Comparison of ENCODE assay signal across 8 cellular contexts in genomic region chr18:35240664-35241522, GRCh38. TPM values are rescaled to one million over a fixed set of nuclear protein-coding genes. Genes with fewer than 3 reads are reported as not detected.
DNase-seq lines count a peak whose midpoint lies in the region; ATAC-seq and TF ChIP-seq lines count a peak whose summit lies in the region.

ZNF397 (plus strand) TSS chr18:35241034; CDS start chr18:35242471, 1,437 bp downstream.

- H3K4me1 Mint-ChIP-seq in T-helper 17 cell: peaks cover 11% of the 10 kb centered on the region

- peak in 1 of 4 experiments; percentile 35 for TF ChIP-seq CTCF in uterus (IDR thresholded peaks at IDR 0.05)

- H3K4me3 ChIP-seq in right cardiac atrium (ENCODE audit: low read length): peak within 1 kb of the TSS; percentile 87
- peak within 1 kb of the TSS; percentile 75 to 89 for H3K4me3 ChIP-seq in uterus

- peak within 1 kb of the TSS; percentile 94 for H3K27ac Mint-ChIP-seq in T-helper 17 cell

- H3K36me3 Mint-ChIP-seq in T-helper 17 cell (ENCODE audit: low read depth): peaks cover 15% of the 10 kb centered on the region

- H3K9me3 ChIP-seq in T-helper 17 cell (ENCODE audit: control insufficient read depth, low read length, poor library complexity, severe bottlenecking): no peaks in the 10 kb centered on the region
- H3K9me3 ChIP-seq in right cardiac atrium (ENCODE audit: control insufficient read depth, low read length): no peaks in the 10 kb centered on the region
- H3K9me3 ChIP-seq in uterus: no peaks in the 10 kb centered on the region

- H3K36me3 ChIP-seq in uterus: no peaks in the 10 kb centered on the region

- H3K27me3 Mint-ChIP-seq in T-helper 17 cell: no peaks in the 10 kb centered on the region

- WGBS in right cardiac atrium: under 1% methylated on average over 62 of the region's 62 CpGs

- DNase-seq in NCI-H1694 treated with DMSO at 0.1 percent for 48 hours (lab: John Stamatoyannopoulos, UW): peak; percentile 82
- DNase-seq in T-helper 17 cell: peak; percentile 90 to 92 (median 90)
- DNase-seq in anterior cingulate cortex (lab: John Stamatoyannopoulos, UW): peak; percentile 63 to 98 (median 94)
- peak; percentile 99 to 100 (median 99) for DNase-seq in right cardiac atrium
- DNase-seq in pulmonary artery endothelial cell (ENCODE audit: low read depth, low spot score): peak; percentile 88
- DNase-seq in uterus: peak; percentile 97 to 98

- no peaks in the 10 kb centered on the region for H3K4me1 ChIP-seq in right cardiac atrium (ENCODE audit: control insufficient read depth, insufficient read depth, low read length)
- peaks cover 0 to 4% of the 10 kb centered on the region in 2 donors for H3K4me1 ChIP-seq in uterus

- no peaks in the 10 kb centered on the region for H3K27me3 ChIP-seq in right cardiac atrium (ENCODE audit: control insufficient read depth, insufficient read depth)
- H3K27me3 ChIP-seq in uterus: no peaks in the 10 kb centered on the region

- intact Hi-C loops in right cardiac atrium (cut with DNase I) (loop anchor here in 1 of 4 donors (5.0 kb wide), 1 partner anchor 101 kb away; the partner anchor contains the start of gene ZNF24), uterus (cut with DNase I; ENCODE audit: low total_unique reads) (loop anchor here (10.0 kb wide), 1 partner anchor 104 kb away; the partner anchor contains the start of gene ZNF24)

- H3K4me3 Mint-ChIP-seq in T-helper 17 cell: peak within 1 kb of the TSS; percentile 92

- TF ChIP-seq POLR2A in GM15510 (IDR thresholded peaks at IDR 0.05; ENCODE audit: borderline replicate concordance, extremely low read depth, insufficient read length) (peak; percentile 90), uterus (IDR thresholded peaks at IDR 0.05) (peak; percentile 97)

- H3K27ac ChIP-seq in right cardiac atrium (ENCODE audit: low read length): peak within 1 kb of the TSS; percentile 99
- H3K27ac ChIP-seq in uterus: peak within 1 kb of the TSS; percentile 97 to 99

- peak; percentile 100 for ATAC-seq in HG02885 (IDR thresholded peaks at IDR 0.05; ENCODE audit: poor library complexity, unreplicated experiment)
- ATAC-seq in T-helper 17 cell: peak; percentile 98
- ATAC-seq in right cardiac atrium: peak; percentile 100

RNA-seq across cellular contexts. Expression of gene ZNF397, which starts in this region (rescaled TPM):
- total RNA-seq in T-helper 17 cell: 10 to 100 TPM; 10.1 to 10.4 TPM
- total RNA-seq in right cardiac atrium: 10 to 100 TPM; 18.6 to 21.8 (median 19.4) TPM
- 12.5 TPM for polyA plus RNA-seq in right cardiac atrium
- 3.8 and 4.4 TPM in 2 replicates for total RNA-seq in pulmonary artery endothelial cell
- total RNA-seq in uterus: 10 to 100 TPM in 3 of 4 donors, 1 to 10 TPM in 1; 6.1 to 69.5 (median 31.7) TPM

Comparison
In these comparisons a context has a peak if more than half of its experiments do, and no peak if none do; other contexts are left out.
1. Peak in every context shown above with its lines: DNase-seq, ATAC-seq, H3K4me3 ChIP-seq and H3K27ac ChIP-seq.